8 cellular contexts compared by ENCODE assay signal in genomic region chr20:62623488-62624324, GRCh38. TPM values are rescaled to one million over a fixed set of nuclear protein-coding genes. Genes with fewer than 3 reads are reported as not detected.
DNase-seq lines count a peak whose midpoint lies in the region; ATAC-seq and TF ChIP-seq lines count a peak whose summit lies in the region.

No MANE protein-coding gene starts in this region.

- peak; percentile 77 for ATAC-seq in GM21360 (IDR thresholded peaks at IDR 0.05; ENCODE audit: unreplicated experiment)
- ATAC-seq in psoas muscle, result peak; percentile 80 to 91 (median 90)

- H3K9me3 ChIP-seq in psoas muscle (no peaks in the 10 kb centered on the region), uterus (no peaks in the 10 kb centered on the region)

- H3K36me3 Mint-ChIP-seq in activated naive CD4-positive, alpha-beta T cell treated with anti-CD3 and anti-CD28 coated beads for 36 hours (ENCODE audit: low read depth), result no peaks in the 10 kb centered on the region
- H3K36me3 Mint-ChIP-seq in glutamatergic neuron (ENCODE audit: unreplicated experiment), result no peaks in the 10 kb centered on the region

- in situ Hi-C loops in SK-MEL-5 (cut with HindIII; ENCODE audit: low pct_unique_long_range_greater_than_20kb, low sequenced_read_pairs), result no loop called here

- H3K36me3 ChIP-seq in psoas muscle (ENCODE audit: insufficient read depth in 1 of 2, low read depth in 1 of 2) (no peaks in the 10 kb centered on the region), uterus (no peaks in the 10 kb centered on the region)

- peak overlapping the region; percentile 74 for H3K4me3 Mint-ChIP-seq in activated naive CD4-positive, alpha-beta T cell treated with anti-CD3 and anti-CD28 coated beads for 36 hours
- no peak overlapping the region for H3K4me3 Mint-ChIP-seq in glutamatergic neuron (ENCODE audit: unreplicated experiment)

- intact Hi-C loops in activated naive CD4-positive, alpha-beta T cell treated with anti-CD3 and anti-CD28 coated beads for 36 hours (cut with micrococcal nuclease), result loop anchor here (1.0 to 5.0 kb wide), 4 partner anchors 19 to 501 kb away; partner anchors contain the start of genes LSM14B and SLCO4A1
- intact Hi-C loops in psoas muscle (cut with DNase I), result no loop called here
- intact Hi-C loops in uterus (cut with DNase I; ENCODE audit: low total_unique reads), result no loop called here

- CTCF ChIA-PET in activated naive CD4-positive, alpha-beta T cell treated with anti-CD3 and anti-CD28 coated beads for 36 hours (lab: Charles Lee), result interaction anchor here (0.6 to 1.6 kb wide), 3 partner anchors 20 to 167 kb away, joined by 3 to 9 read pairs (median 8); no protein-coding TSS in a partner anchor

- DNase-seq in DMS153 (lab: John Stamatoyannopoulos, UW) (peak; percentile 74), HS-27A (ENCODE audit: low read depth) (peak; percentile 71), SK-MEL-5 (ENCODE audit: low read depth, low spot score) (peak; percentile 70), glutamatergic neuron (peak; percentile 69), psoas muscle (peak; percentile 94 to 96), uterus (peak; percentile 91 to 96)
- DNase-seq in activated naive CD4-positive, alpha-beta T cell treated with anti-CD3 and anti-CD28 coated beads for 36 hours, result peak; percentile 95

- peak overlapping the region; percentile 68 for H3K27ac ChIP-seq in psoas muscle
- peak overlapping the region; percentile 85 to 91 for H3K27ac ChIP-seq in uterus

- H3K4me3 ChIP-seq in psoas muscle (peak overlapping the region; percentile 2), uterus (peak overlapping the region in 1 of 2 donors; percentile 2)

- TF ChIP-seq POLR2A in uterus (IDR thresholded peaks at IDR 0.05), result peak; percentile 78 to 89

- no peaks in the 10 kb centered on the region for H3K27me3 Mint-ChIP-seq in activated naive CD4-positive, alpha-beta T cell treated with anti-CD3 and anti-CD28 coated beads for 36 hours (ENCODE audit: low read depth)
- no peaks in the 10 kb centered on the region for H3K27me3 Mint-ChIP-seq in glutamatergic neuron (ENCODE audit: unreplicated experiment)

- H3K9me3 Mint-ChIP-seq in activated naive CD4-positive, alpha-beta T cell treated with anti-CD3 and anti-CD28 coated beads for 36 hours, result no peaks in the 10 kb centered on the region
- H3K9me3 Mint-ChIP-seq in glutamatergic neuron (ENCODE audit: unreplicated experiment), result peaks cover 1% of the 10 kb centered on the region

- H3K4me1 Mint-ChIP-seq in activated naive CD4-positive, alpha-beta T cell treated with anti-CD3 and anti-CD28 coated beads for 36 hours (ENCODE audit: low read depth), result peaks cover 23% of the 10 kb centered on the region
- no peaks in the 10 kb centered on the region for H3K4me1 Mint-ChIP-seq in glutamatergic neuron (ENCODE audit: low read depth, unreplicated experiment)

- H3K4me1 ChIP-seq in psoas muscle (peaks cover 24% of the 10 kb centered on the region), uterus (peaks cover 9 to 12% of the 10 kb centered on the region in 2 donors)

- TF ChIP-seq CTCF in glutamatergic neuron (IDR thresholded peaks at IDR 0.05; ENCODE audit: partially characterized antibody, unreplicated experiment), result no peak
- no peak for TF ChIP-seq CTCF in psoas muscle (IDR thresholded peaks at IDR 0.05)
- peak in 1 of 4 experiments; percentile 4 for TF ChIP-seq CTCF in uterus (IDR thresholded peaks at IDR 0.05)

- peak overlapping the region; percentile 94 for H3K27ac Mint-ChIP-seq in activated naive CD4-positive, alpha-beta T cell treated with anti-CD3 and anti-CD28 coated beads for 36 hours
- H3K27ac Mint-ChIP-seq in glutamatergic neuron (ENCODE audit: unreplicated experiment), result no peak overlapping the region

- 8 to 17% (median 16%) methylated on average over 23 of the region's 23 CpGs for WGBS in psoas muscle, 3 donors

- peaks cover 0 to 5% (median 0%) of the 10 kb centered on the region in 3 donors for H3K27me3 ChIP-seq in psoas muscle (ENCODE audit: insufficient read depth in 3 of 3, low read length in 2 of 3)
- no peaks in the 10 kb centered on the region for H3K27me3 ChIP-seq in uterus

RNA-seq across cellular contexts. Expression of gene SLCO4A1, which starts 18.6 kb away (rescaled TPM):
- 48.1 and 53.5 TPM in 2 replicates for total RNA-seq in SK-MEL-5 (2014; rRNA removed; shearing (Covaris generic))
- 27.3 and 30.4 TPM in 2 replicates for polyA plus RNA-seq in SK-MEL-5 (2015; cell fraction: cytosol; rRNA removed)
- polyA plus RNA-seq in SK-MEL-5 (2015; cell fraction: nucleus; rRNA removed), result 86.6 and 124 TPM in 2 replicates
- total RNA-seq in activated naive CD4-positive, alpha-beta T cell treated with anti-CD3 and anti-CD28 coated beads for 36 hours, result 10 to 100 TPM; 22.4 to 22.6 TPM
- total RNA-seq in glutamatergic neuron (ENCODE audit: unreplicated experiment) (26.5 TPM), psoas muscle (10 to 100 TPM in 1 of 4 donors, 1 to 10 TPM in 3; 5.3 to 12.8 (median 8.7) TPM), uterus (10 to 100 TPM in 3 of 4 donors, 1 to 10 TPM in 1; 1.8 to 51.2 (median 29.9) TPM)
- 10 to 100 TPM in 2 of 3 donors, 1 to 10 TPM in 1; 9.8 to 38.5 (median 17.5) TPM for polyA plus RNA-seq in psoas muscle
